1 cellular context compared by ENCODE assay signal in the genomic region with DNA sequence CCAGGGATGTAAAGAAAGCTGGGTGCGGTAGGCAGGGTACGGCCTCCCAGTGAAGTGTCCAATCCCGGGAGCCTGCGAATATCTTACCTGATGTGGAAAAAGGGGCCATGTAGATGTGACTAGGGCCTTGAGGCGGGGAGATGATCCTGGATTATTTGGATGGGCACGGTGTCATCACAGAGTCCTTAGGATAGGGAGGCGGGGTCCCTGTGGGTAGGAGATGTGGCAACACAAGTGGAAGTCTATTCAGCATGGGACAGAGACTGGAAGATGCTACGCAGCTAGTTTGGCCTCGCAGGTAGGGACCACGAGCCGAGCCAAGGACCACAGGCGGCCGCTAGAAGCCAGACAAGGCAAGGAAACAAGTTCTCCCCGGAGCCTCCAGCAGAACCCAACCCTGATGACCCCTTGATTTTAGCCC.
TF ChIP-seq lines count a peak whose summit lies in the region.

No MANE protein-coding gene starts in this region.

TF ChIP-seq in HepG2, 621 proteins besides CTCF, POLR2A, EP300 and RAD21 (continued from another document):
- TF ChIP-seq MAX (IDR thresholded peaks at IDR 0.05) (no peak), MXD4 (CRISPR knock-in tag; IDR thresholded peaks at IDR 0.05) (no peak), YEATS2 (CRISPR knock-in tag; IDR thresholded peaks at IDR 0.05; ENCODE audit: borderline replicate concordance) (no peak), ZNF207 (IDR thresholded peaks at IDR 0.05; ENCODE audit: borderline replicate concordance) (no peak), ZNF737 (CRISPR knock-in tag; IDR thresholded peaks at IDR 0.05; ENCODE audit: borderline replicate concordance) (no peak), FUBP1 (CRISPR knock-in tag; IDR thresholded peaks at IDR 0.05; ENCODE audit: borderline replicate concordance) (no peak), ZNF790 (CRISPR knock-in tag; IDR thresholded peaks at IDR 0.05; ENCODE audit: borderline replicate concordance) (no peak), THYN1 (CRISPR knock-in tag; IDR thresholded peaks at IDR 0.05; ENCODE audit: borderline replicate concordance, low read depth) (no peak)
